Comparison of ENCODE assay signal across 18 cellular contexts in genomic region chr6:1321715-1322114, GRCh38. TPM values are rescaled to one million over a fixed set of nuclear protein-coding genes. Genes with fewer than 3 reads are reported as not detected.
DNase-seq lines count a peak whose midpoint lies in the region; ATAC-seq and TF ChIP-seq lines count a peak whose summit lies in the region.
"Had no signal": no experiment of that assay in that cellular context is flagged by ENCODE, and none has a peak within 500 bp of the region (broad histone marks: within the 10 kb centered on the region; RNA-seq: fewer than 3 reads in every experiment).

No MANE protein-coding gene starts in this region.

- H3F3A ChIP-seq in PC-9 (ENCODE audit: insufficient read depth, low read depth) = peaks cover 64% of the 10 kb centered on the region

- CTCF ChIA-PET in PC-9 (lab: Charles Lee) = no interaction called here

- peak overlapping the region; percentile 100 for H3K27ac ChIP-seq in PC-9
- H3K27ac ChIP-seq: adrenal gland, psoas muscle had no signal

- no TSS peak for BruUV-seq in PC-9 (replicated peaks; lab: Mats Ljungman, UMichigan)

- H3K4me2 ChIP-seq in PC-9 = peak overlapping the region; percentile 74

- POLR2A ChIA-PET in PC-9 (lab: Charles Lee; ENCODE audit: unreplicated experiment) = no interaction called here

- no peak overlapping the region for H2AFZ ChIP-seq in PC-9

- intact Hi-C loops in Right ventricle myocardium inferior (cut with DNase I) (no loop called here), cardiac septum (cut with DNase I) (no loop called here), PC-9 (cut with micrococcal nuclease; ENCODE audit: unreplicated experiment) (no loop called here)

- no peak for TF ChIP-seq CTCF in PC-9 (conservative IDR thresholded peaks at IDR 0.05)

- no peaks in the 10 kb centered on the region for H3K27me3 ChIP-seq in PC-9 (ENCODE audit: insufficient read depth, low read depth)
- H3K27me3 ChIP-seq: adrenal gland had no signal

- peak; percentile 74 for ATAC-seq in Right ventricle myocardium inferior
- ATAC-seq: activated CD8-positive, alpha-beta T cell treated with anti-CD3 and anti-CD28 coated beads for 36 hours; natural killer cell; SK-N-SH treated with all-trans-retinoic acid at 6 μM for 48 hours had no signal

- H3K4me1 ChIP-seq in PC-9 (replicated peaks; ENCODE audit: insufficient read depth) = peaks cover 54% of the 10 kb centered on the region
- H3K4me1 ChIP-seq: adrenal gland, psoas muscle had no signal

- H3K9me3 ChIP-seq in PC-9 (ENCODE audit: insufficient read depth, low read depth) = no peaks in the 10 kb centered on the region
- H3K9me3 ChIP-seq: adrenal gland, psoas muscle had no signal

- no peaks in the 10 kb centered on the region for H3K9me2 ChIP-seq in PC-9 (ENCODE audit: insufficient read depth)

- H3K4me3 ChIP-seq in PC-9 = no peak overlapping the region
- H3K4me3 ChIP-seq: adrenal gland, psoas muscle had no signal

- DNase-seq in Right ventricle myocardium inferior (ENCODE audit: missing footprints) = no peak
- DNase-seq in cardiac septum (ENCODE audit: low spot score) = no peak
- no peak for DNase-seq in PC-9
- DNase-seq in fibroblast of gingiva (ENCODE audit: low read depth) = peak; percentile 94
- no peak for DNase-seq in RPMI8226
- no peak for DNase-seq in effector CD8-positive, alpha-beta T cell (lab: John Stamatoyannopoulos, UW)
- no peak for DNase-seq in foreskin melanocyte
- no peak for DNase-seq in superior temporal gyrus (ENCODE audit: extremely low spot score)
- DNase-seq: activated CD8-positive, alpha-beta T cell treated with anti-CD3 and anti-CD28 coated beads for 36 hours; adrenal gland; natural killer cell; NCI-H2081 treated with DMSO at 0.1 percent for 48 hours; psoas muscle; stimulated activated CD4-positive, alpha-beta T cell treated with anti-CD3 and anti-CD28 coated beads, Interleukin-15, amount 100 ng/mL, for 24 hours had no signal

- H4K20me1 ChIP-seq in PC-9 (ENCODE audit: insufficient read depth) = no peaks in the 10 kb centered on the region

- H3K36me3 ChIP-seq in PC-9 (ENCODE audit: low read depth) = no peaks in the 10 kb centered on the region
- H3K36me3 ChIP-seq: adrenal gland had no signal

- H3K79me2 ChIP-seq in PC-9 (ENCODE audit: low read depth) = 0 out of 2 replicates have a peak, but pooled peaks cover 7% of the 10 kb centered on the region

RNA-seq across cellular contexts. Expression of gene FOXQ1, which starts 9.8 kb away (rescaled TPM):
- total RNA-seq in Right ventricle myocardium inferior (not detected), cardiac septum (not detected), PC-9 (2021) (55.8 and 57.0 TPM in 2 replicates)
- total RNA-seq: activated CD8-positive, alpha-beta T cell treated with anti-CD3 and anti-CD28 coated beads for 36 hours; chondrocyte; endothelial cell of umbilical vein; M059J; natural killer cell; psoas muscle had no signal

Comparison
In these comparisons a context has a peak if more than half of its experiments do, and no peak if none do; other contexts are left out.
1. RNA of gene FOXQ1, which starts 9.8 kb away (total RNA-seq): 55.8 to 57.0 TPM in PC-9; not detected in Right ventricle myocardium inferior (single experiment) and not detected in cardiac septum (single experiment); every median in the first group is over 10 times any median in the second.